In the genomic region with DNA sequence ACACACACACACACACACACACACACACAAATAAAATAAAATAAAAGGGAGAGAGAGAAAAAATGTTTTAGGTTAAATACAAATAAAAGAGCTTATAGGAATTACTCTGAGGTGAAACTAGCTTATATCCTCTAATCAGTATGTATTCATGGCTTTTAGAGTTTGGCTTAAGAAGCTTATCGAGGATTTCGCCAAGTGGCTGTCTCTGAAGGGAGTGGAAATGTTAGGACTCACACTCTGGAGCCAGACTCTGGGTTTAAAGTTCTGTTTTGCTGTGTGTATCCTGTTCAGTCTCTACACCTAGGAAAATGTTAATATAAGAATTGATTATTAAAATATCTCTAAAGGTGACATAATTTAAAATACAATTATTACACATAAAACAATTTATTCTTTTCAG, we compare ENCODE assay signal across 9 cellular contexts.
"Had no signal": no experiment of that assay in that cellular context is flagged by ENCODE, and none has a peak within 500 bp of the region (broad histone marks: within the 10 kb centered on the region; RNA-seq: fewer than 3 reads in every experiment).

No MANE protein-coding gene starts in this region.

- H3K9ac ChIP-seq: GM23248 had no signal

- H2AFZ ChIP-seq: GM23248 had no signal

- H3K4me3 ChIP-seq: GM23248, K562 had no signal

- H3K27ac Mint-ChIP-seq: H9 had no signal

- H3K27ac ChIP-seq: GM23248 had no signal

- DNase-seq: GM23248, H9, HCEC 1CT, IMR-90, KG1 had no signal

- H3K4me3 Mint-ChIP-seq: H9 had no signal

- FAIRE-seq: H1, H54, HTR-8/SVneo, K562 had no signal
